8 cellular contexts compared by ENCODE assay signal in the genomic region with DNA sequence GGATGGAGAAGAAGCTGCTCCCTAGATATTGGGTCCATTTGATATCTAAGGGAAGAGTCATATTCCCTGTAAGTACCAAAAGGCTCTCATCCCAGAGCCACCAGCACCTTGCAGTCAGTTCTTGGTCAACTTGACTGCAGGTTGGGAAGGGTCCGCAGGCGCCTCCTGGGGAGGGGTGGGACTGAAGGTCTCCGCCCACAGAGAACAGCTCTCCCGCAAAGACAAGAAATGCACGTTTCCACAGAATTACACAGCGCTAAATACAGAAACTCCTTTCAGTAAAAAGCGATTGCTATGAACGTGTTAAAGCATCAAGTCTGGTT. TPM values are rescaled to one million over a fixed set of nuclear protein-coding genes. Genes with fewer than 3 reads are reported as not detected.
DNase-seq lines count a peak whose midpoint lies in the region; ATAC-seq and TF ChIP-seq lines count a peak whose summit lies in the region.

No MANE protein-coding gene starts in this region.

- peaks cover 85% of the 10 kb centered on the region for H3K79me2 ChIP-seq in MM.1S (ENCODE audit: low read length)
- peaks cover 53% of the 10 kb centered on the region for H3K79me2 ChIP-seq in neural cell (replicated peaks; ENCODE audit: insufficient read depth, low read length)

- no peak for TF ChIP-seq EP300 in neural cell (conservative IDR thresholded peaks at IDR 0.05; ENCODE audit: poor library complexity, severe bottlenecking)

- peak overlapping the region; percentile 25 for H2AFZ ChIP-seq in MM.1S (ENCODE audit: low read length)
- no peak overlapping the region for H2AFZ ChIP-seq in neural cell (ENCODE audit: low read depth, low read length)

- TF ChIP-seq RAD21 in neural cell (conservative IDR thresholded peaks at IDR 0.05): no peak

- DNase-seq in MM.1S: no peak
- no peak for DNase-seq in effector memory CD4-positive, alpha-beta T cell
- DNase-seq in NCI-H1694 treated with DMSO at 0.1 percent for 48 hours (lab: John Stamatoyannopoulos, UW): no peak
- DNase-seq in NCI-H69 (lab: John Stamatoyannopoulos, UW): no peak
- DNase-seq in cerebellum (ENCODE audit: low spot score): no peak

- H3K9ac ChIP-seq in BLaER1 (peak overlapping the region; percentile 100), MM.1S (ENCODE audit: low read length) (peak overlapping the region; percentile 69), neural cell (ENCODE audit: low read length) (peak overlapping the region; percentile 62)

- H3K9me3 ChIP-seq in BLaER1 (no peaks in the 10 kb centered on the region), MM.1S (replicated peaks; ENCODE audit: insufficient read depth, low read length) (no peaks in the 10 kb centered on the region), neural cell (ENCODE audit: low read length) (no peaks in the 10 kb centered on the region)
- H3K9me3 ChIP-seq in effector memory CD4-positive, alpha-beta T cell (ENCODE audit: control insufficient read depth, low read length): no peaks in the 10 kb centered on the region

- H4K20me1 ChIP-seq in BLaER1 (peaks cover 17% of the 10 kb centered on the region), MM.1S (ENCODE audit: insufficient read depth, low read length) (no peaks in the 10 kb centered on the region), neural cell (ENCODE audit: insufficient read depth) (peaks cover 4% of the 10 kb centered on the region)

- H3K36me3 ChIP-seq in BLaER1 (peaks cover 18% of the 10 kb centered on the region; the same call in 1 of the 2 replicates), MM.1S (replicated peaks; ENCODE audit: insufficient read depth, low read length) (peaks cover 3% of the 10 kb centered on the region; the same call in 1 of the 2 replicates), neural cell (ENCODE audit: insufficient read depth, low read length) (no peaks in the 10 kb centered on the region)
- H3K36me3 ChIP-seq in effector memory CD4-positive, alpha-beta T cell (ENCODE audit: control insufficient read depth, insufficient read depth, low read length): no peaks in the 10 kb centered on the region

- H3K4me1 ChIP-seq in BLaER1 (peaks cover 72% of the 10 kb centered on the region), MM.1S (ENCODE audit: low read length) (peaks cover 19% of the 10 kb centered on the region)
- H3K4me1 ChIP-seq in effector memory CD4-positive, alpha-beta T cell (ENCODE audit: control insufficient read depth, insufficient read depth, low read length, poor library complexity, severe bottlenecking): peaks cover 23% of the 10 kb centered on the region

- peak overlapping the region; percentile 100 for H3K27ac ChIP-seq in BLaER1
- H3K27ac ChIP-seq in MM.1S (ENCODE audit: low read length): peak overlapping the region; percentile 75
- peak overlapping the region; percentile 79 for H3K27ac ChIP-seq in effector memory CD4-positive, alpha-beta T cell (ENCODE audit: insufficient read depth, low read length, poor library complexity, severe bottlenecking)
- peak overlapping the region; percentile 59 for H3K27ac ChIP-seq in neural cell (ENCODE audit: low read length)

- H3K9me2 ChIP-seq in MM.1S (replicated peaks; ENCODE audit: insufficient read depth, low read length) (no peaks in the 10 kb centered on the region), neural cell (ENCODE audit: insufficient read depth, low read length) (no peaks in the 10 kb centered on the region)

- no peak for ATAC-seq in GM18909 (IDR thresholded peaks at IDR 0.05; ENCODE audit: poor library complexity, unreplicated experiment)

- TF ChIP-seq CTCF in MM.1S (IDR thresholded peaks at IDR 0.05; ENCODE audit: low read length) (no peak), neural cell (IDR thresholded peaks at IDR 0.05; ENCODE audit: poor library complexity, severe bottlenecking) (no peak)

- H3K4me2 ChIP-seq in BLaER1 (peak overlapping the region; percentile 99), MM.1S (ENCODE audit: low read depth, low read length) (peak overlapping the region; percentile 73), neural cell (ENCODE audit: low read length) (peak overlapping the region; percentile 61)

- peak overlapping the region; percentile 96 for H3K4me3 ChIP-seq in BLaER1
- peak overlapping the region; percentile 72 for H3K4me3 ChIP-seq in MM.1S (ENCODE audit: low read length)
- peak overlapping the region; percentile 65 for H3K4me3 ChIP-seq in effector memory CD4-positive, alpha-beta T cell (ENCODE audit: insufficient read depth, low read depth, low read length, poor library complexity, severe bottlenecking)
- H3K4me3 ChIP-seq in neural cell (ENCODE audit: low read length): peak overlapping the region; percentile 99

- H3F3A ChIP-seq in MM.1S (ENCODE audit: insufficient read depth, low read length) (peaks cover 46% of the 10 kb centered on the region), neural cell (ENCODE audit: insufficient read depth, low read length, poor library complexity, severe bottlenecking) (no peaks in the 10 kb centered on the region)

- H3K27me3 ChIP-seq in BLaER1 (no peaks in the 10 kb centered on the region), MM.1S (replicated peaks; ENCODE audit: insufficient read depth, low read length) (no peaks in the 10 kb centered on the region), neural cell (ENCODE audit: insufficient read depth, low read depth, low read length) (no peaks in the 10 kb centered on the region)
- H3K27me3 ChIP-seq in effector memory CD4-positive, alpha-beta T cell (replicated peaks; ENCODE audit: control insufficient read depth, insufficient read depth, low read length, poor library complexity, severe bottlenecking): no peaks in the 10 kb centered on the region

TF ChIP-seq in neural cell, 6 proteins besides CTCF, POLR2A, EP300 and RAD21:
- TF ChIP-seq EZH2 (IDR thresholded peaks at IDR 0.05; ENCODE audit: borderline replicate concordance, insufficient read depth, low read length, poor library complexity, severe bottlenecking): no peak
- TF ChIP-seq, protein P1, sequence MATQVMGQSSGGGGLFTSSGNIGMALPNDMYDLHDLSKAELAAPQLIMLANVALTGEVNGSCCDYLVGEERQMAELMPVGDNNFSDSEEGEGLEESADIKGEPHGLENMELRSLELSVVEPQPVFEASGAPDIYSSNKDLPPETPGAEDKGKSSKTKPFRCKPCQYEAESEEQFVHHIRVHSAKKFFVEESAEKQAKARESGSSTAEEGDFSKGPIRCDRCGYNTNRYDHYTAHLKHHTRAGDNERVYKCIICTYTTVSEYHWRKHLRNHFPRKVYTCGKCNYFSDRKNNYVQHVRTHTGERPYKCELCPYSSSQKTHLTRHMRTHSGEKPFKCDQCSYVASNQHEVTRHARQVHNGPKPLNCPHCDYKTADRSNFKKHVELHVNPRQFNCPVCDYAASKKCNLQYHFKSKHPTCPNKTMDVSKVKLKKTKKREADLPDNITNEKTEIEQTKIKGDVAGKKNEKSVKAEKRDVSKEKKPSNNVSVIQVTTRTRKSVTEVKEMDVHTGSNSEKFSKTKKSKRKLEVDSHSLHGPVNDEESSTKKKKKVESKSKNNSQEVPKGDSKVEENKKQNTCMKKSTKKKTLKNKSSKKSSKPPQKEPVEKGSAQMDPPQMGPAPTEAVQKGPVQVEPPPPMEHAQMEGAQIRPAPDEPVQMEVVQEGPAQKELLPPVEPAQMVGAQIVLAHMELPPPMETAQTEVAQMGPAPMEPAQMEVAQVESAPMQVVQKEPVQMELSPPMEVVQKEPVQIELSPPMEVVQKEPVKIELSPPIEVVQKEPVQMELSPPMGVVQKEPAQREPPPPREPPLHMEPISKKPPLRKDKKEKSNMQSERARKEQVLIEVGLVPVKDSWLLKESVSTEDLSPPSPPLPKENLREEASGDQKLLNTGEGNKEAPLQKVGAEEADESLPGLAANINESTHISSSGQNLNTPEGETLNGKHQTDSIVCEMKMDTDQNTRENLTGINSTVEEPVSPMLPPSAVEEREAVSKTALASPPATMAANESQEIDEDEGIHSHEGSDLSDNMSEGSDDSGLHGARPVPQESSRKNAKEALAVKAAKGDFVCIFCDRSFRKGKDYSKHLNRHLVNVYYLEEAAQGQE (IDR thresholded peaks at IDR 0.05; ENCODE audit: borderline replicate concordance): no peak
- no peak for TF ChIP-seq SMC3 (conservative IDR thresholded peaks at IDR 0.05; ENCODE audit: poor library complexity)

RNA-seq across cellular contexts. Expression of a gene that starts 0.9 kb away (rescaled TPM):
- 40.4 and 42.8 TPM in 2 replicates for polyA plus RNA-seq in neural cell
- polyA minus RNA-seq in neural cell: 66.6 and 67.0 TPM in 2 replicates
- 44.8 TPM for total RNA-seq in cerebellum

RNA-seq across cellular contexts. Expression of a gene that starts 32.8 kb away (rescaled TPM):
- polyA plus RNA-seq in neural cell: 13.2 and 15.1 TPM in 2 replicates
- 35.2 and 36.0 TPM in 2 replicates for polyA minus RNA-seq in neural cell
- 31.1 TPM for total RNA-seq in cerebellum
